7 cellular contexts compared by ENCODE assay signal in the genomic region with DNA sequence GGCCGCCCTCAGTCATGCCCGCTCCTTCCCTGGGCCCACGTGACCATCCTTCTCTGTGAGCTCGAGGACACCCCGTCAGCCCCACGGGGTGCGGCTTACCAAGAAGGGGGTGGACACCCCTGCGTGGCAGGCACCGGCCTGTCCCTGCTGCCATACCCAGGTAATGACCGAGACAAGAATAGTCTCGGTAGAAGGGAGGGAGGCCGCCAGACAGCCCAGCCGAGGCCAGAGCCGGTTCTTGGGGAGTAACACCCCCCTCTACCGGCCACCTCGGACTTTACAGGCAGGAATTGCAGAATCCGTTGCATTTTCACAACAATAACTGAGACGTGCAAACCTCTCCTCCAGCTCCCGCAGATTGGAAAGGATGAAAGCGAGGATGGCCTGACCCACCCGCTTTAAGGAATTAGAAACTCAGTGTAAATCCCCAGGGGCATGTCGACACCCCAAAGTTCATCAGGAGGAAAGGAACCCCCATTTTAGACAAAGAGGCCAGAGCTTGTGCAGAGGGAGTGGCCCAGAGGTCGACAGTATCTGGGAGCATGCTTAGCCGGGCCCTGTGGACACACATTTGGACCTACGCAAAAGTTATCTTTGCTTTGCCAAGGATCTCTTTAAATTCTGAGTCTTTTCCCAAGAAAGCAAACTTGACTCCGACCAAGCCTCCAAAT.
DNase-seq lines count a peak whose midpoint lies in the region; ATAC-seq and TF ChIP-seq lines count a peak whose summit lies in the region.

No MANE protein-coding gene starts in this region.

- WGBS in esophagus squamous epithelium, 2 donors, result 39 to 64% methylated on average over 8 to 13 of the region's 26 CpGs

- CTCF ChIA-PET in activated CD4-positive, alpha-beta memory T cell treated with anti-CD3 and anti-CD28 coated beads for 36 hours (lab: Charles Lee), result interaction anchor here (0.8 to 1.6 kb wide), 7 partner anchors 18 to 923 kb away, joined by 3 to 12 read pairs (median 3); no protein-coding TSS in a partner anchor

- H3K4me1 ChIP-seq in esophagus squamous epithelium (peaks cover 0 to 14% (median 0%) of the 10 kb centered on the region in 3 donors), upper lobe of right lung (no peaks in the 10 kb centered on the region)

- H3K27ac ChIP-seq in esophagus squamous epithelium (no peak overlapping the region), upper lobe of right lung (no peak overlapping the region)

- TF ChIP-seq POLR2A in esophagus squamous epithelium (IDR thresholded peaks at IDR 0.05), result no peak

- DNase-seq in MV-4-11 (lab: John Stamatoyannopoulos, UW), result peak; percentile 34
- peak; percentile 65 for DNase-seq in activated CD4-positive, alpha-beta memory T cell treated with anti-CD3 and anti-CD28 coated beads for 36 hours
- no peak for DNase-seq in esophagus squamous epithelium (lab: John Stamatoyannopoulos, UW)
- DNase-seq in upper lobe of right lung, result no peak

- H3K4me3 Mint-ChIP-seq in activated CD4-positive, alpha-beta memory T cell treated with anti-CD3 and anti-CD28 coated beads for 36 hours, result no peak overlapping the region
- H3K4me3 Mint-ChIP-seq in nephron, result no peak overlapping the region

- intact Hi-C loops in activated CD4-positive, alpha-beta memory T cell treated with anti-CD3 and anti-CD28 coated beads for 36 hours (cut with micrococcal nuclease), result no loop called here
- intact Hi-C loops in esophagus squamous epithelium (cut with DNase I) (loop anchor here (5.0 kb wide), 1 partner anchor 328 kb away; a partner anchor contains a TSS), upper lobe of right lung (cut with DNase I) (loop anchor here (10.0 kb wide), 1 partner anchor 101 kb away; no protein-coding TSS in a partner anchor)

- no peak overlapping the region for H3K27ac Mint-ChIP-seq in activated CD4-positive, alpha-beta memory T cell treated with anti-CD3 and anti-CD28 coated beads for 36 hours
- no peak overlapping the region for H3K27ac Mint-ChIP-seq in nephron

- H3K4me3 ChIP-seq in esophagus squamous epithelium, result no peak overlapping the region
- H3K4me3 ChIP-seq in upper lobe of right lung, result no peak overlapping the region

- H3K36me3 ChIP-seq in esophagus squamous epithelium, result no peaks in the 10 kb centered on the region
- no peaks in the 10 kb centered on the region for H3K36me3 ChIP-seq in upper lobe of right lung

- peaks cover 15% of the 10 kb centered on the region for H3K27me3 Mint-ChIP-seq in activated CD4-positive, alpha-beta memory T cell treated with anti-CD3 and anti-CD28 coated beads for 36 hours
- H3K27me3 Mint-ChIP-seq in nephron (ENCODE audit: low read depth), result peaks cover 70% of the 10 kb centered on the region

- H3K36me3 Mint-ChIP-seq in activated CD4-positive, alpha-beta memory T cell treated with anti-CD3 and anti-CD28 coated beads for 36 hours, result no peaks in the 10 kb centered on the region
- no peaks in the 10 kb centered on the region for H3K36me3 Mint-ChIP-seq in nephron (ENCODE audit: low read depth)

- H3K4me1 Mint-ChIP-seq in activated CD4-positive, alpha-beta memory T cell treated with anti-CD3 and anti-CD28 coated beads for 36 hours (ENCODE audit: low read depth), result peaks cover 2% of the 10 kb centered on the region
- H3K4me1 Mint-ChIP-seq in nephron, result peaks cover 8% of the 10 kb centered on the region

- H3K27me3 ChIP-seq in esophagus squamous epithelium, result peaks cover 0 to 79% (median 0%) of the 10 kb centered on the region in 4 donors
- peaks cover 18% of the 10 kb centered on the region for H3K27me3 ChIP-seq in upper lobe of right lung

- H3K9me3 ChIP-seq in esophagus squamous epithelium (no peaks in the 10 kb centered on the region), upper lobe of right lung (no peaks in the 10 kb centered on the region)

- ATAC-seq in GM18867 (IDR thresholded peaks at IDR 0.05; ENCODE audit: unreplicated experiment), result peak; percentile 83
- ATAC-seq in upper lobe of right lung, result peak; percentile 80
- no peak for ATAC-seq in GM21786 (IDR thresholded peaks at IDR 0.05; ENCODE audit: unreplicated experiment)

- TF ChIP-seq CTCF in esophagus squamous epithelium (IDR thresholded peaks at IDR 0.05) (peak; percentile 37 to 87 (median 72)), nephron (IDR thresholded peaks at IDR 0.05; ENCODE audit: unreplicated experiment in 3 of 3) (peak; percentile 64 to 82 (median 70)), upper lobe of right lung (IDR thresholded peaks at IDR 0.05) (peak; percentile 67)

- POLR2A ChIA-PET in activated CD4-positive, alpha-beta memory T cell treated with anti-CD3 and anti-CD28 coated beads for 36 hours (lab: Charles Lee), result no interaction called here

- H3K9me3 Mint-ChIP-seq in activated CD4-positive, alpha-beta memory T cell treated with anti-CD3 and anti-CD28 coated beads for 36 hours, result no peaks in the 10 kb centered on the region
- H3K9me3 Mint-ChIP-seq in nephron, result no peaks in the 10 kb centered on the region

Comparison
In these comparisons a context has a peak if more than half of its experiments do, and no peak if none do; other contexts are left out.
1. DNase-seq: peak in MV-4-11 (single experiment) and activated CD4-positive, alpha-beta memory T cell treated with anti-CD3 and anti-CD28 coated beads for 36 hours (single experiment); none in esophagus squamous epithelium (single experiment) and upper lobe of right lung (single experiment).
2. Peak in every context shown above with its lines, with median percentiles within 50 percentile points of each other: CTCF ChIP-seq.